17 cellular contexts compared by ENCODE assay signal in genomic region chr6:100905067-100905466, GRCh38. TPM values are rescaled to one million over a fixed set of nuclear protein-coding genes. Genes with fewer than 3 reads are reported as not detected.
A peak's percentile ranks its signal among the peaks of the same experiment; 100 is the strongest.
DNase-seq lines count a peak whose midpoint lies in the region; ATAC-seq and TF ChIP-seq lines count a peak whose summit lies in the region.
"Had no signal": no experiment of that assay in that cellular context is flagged by ENCODE, and none has a peak within 500 bp of the region (broad histone marks: within the 10 kb centered on the region; RNA-seq: fewer than 3 reads in every experiment).

No MANE protein-coding gene starts in this region.

- H3K4me3 Mint-ChIP-seq in Caco-2 (ENCODE audit: unreplicated experiment) (no peak overlapping the region), WTC11 (no peak overlapping the region)
- H3K4me3 Mint-ChIP-seq: CD14-positive monocyte; CD4-positive, alpha-beta memory T cell had no signal

- H3K27ac Mint-ChIP-seq in Caco-2 (ENCODE audit: unreplicated experiment) (peak overlapping the region; percentile 55), WTC11 (no peak overlapping the region)
- H3K27ac Mint-ChIP-seq: CD14-positive monocyte; CD4-positive, alpha-beta memory T cell had no signal

- CTCF ChIA-PET in Caco-2 (lab: Charles Lee) (interaction anchor here (0.7 kb wide), 1 partner anchor 11 kb away, joined by 8 read pairs; no protein-coding TSS in a partner anchor), WTC11 (lab: Charles Lee) (interaction anchor here (0.7 to 1.5 kb wide), 5 partner anchors 9 to 798 kb away, joined by 3 to 8 read pairs (median 3); no protein-coding TSS in a partner anchor)

- no peak for TF ChIP-seq CTCF in Caco-2 (IDR thresholded peaks at IDR 0.05; ENCODE audit: insufficient read depth in 1 of 2, low read depth in 1 of 2, low read length in 1 of 2, severe bottlenecking in 1 of 2, unreplicated experiment in 1 of 2)
- TF ChIP-seq CTCF in WTC11 (IDR thresholded peaks at IDR 0.05), result no peak
- no peak for TF ChIP-seq CTCF in GM13977 (IDR thresholded peaks at IDR 0.05; ENCODE audit: extremely low read depth, insufficient read depth, missing control alignments)
- no peak for TF ChIP-seq CTCF in gastroesophageal sphincter (IDR thresholded peaks at IDR 0.05)

- no peak overlapping the region for H3K27ac ChIP-seq in gastroesophageal sphincter
- H3K27ac ChIP-seq: GM23248 had no signal

- peaks cover 34% of the 10 kb centered on the region for H3K4me1 ChIP-seq in Caco-2
- no peaks in the 10 kb centered on the region for H3K4me1 ChIP-seq in gastroesophageal sphincter
- H3K4me1 ChIP-seq: BE2C had no signal

- no peaks in the 10 kb centered on the region for H3K27me3 Mint-ChIP-seq in Caco-2 (ENCODE audit: insufficient read depth, unreplicated experiment)
- no peaks in the 10 kb centered on the region for H3K27me3 Mint-ChIP-seq in WTC11 (ENCODE audit: low read depth)
- H3K27me3 Mint-ChIP-seq: CD4-positive, alpha-beta memory T cell had no signal

- DNase-seq in Caco-2 (no peak), WTC11 (ENCODE audit: low spot score) (no peak), GM13977 (ENCODE audit: low spot score) (no peak), 8988T (no peak)
- DNase-seq in Jurkat, Clone E6-1 (ENCODE audit: low read depth, low spot score), result peak; percentile 46
- DNase-seq in activated CD8-positive, alpha-beta memory T cell treated with anti-CD3 and anti-CD28 coated beads, Interleukin-2, amount 50 U/mL, for 48 hours, result no peak
- DNase-seq: ACHN; BE2C; Calu3; CD4-positive, alpha-beta memory T cell; DMS79 treated with DMSO at 0.1 percent for 48 hours; EL; GM23248; HCEC 1CT had no signal

- H3K4me3 ChIP-seq in Caco-2 (ENCODE audit: low read depth, low read length) (no peak overlapping the region), gastroesophageal sphincter (no peak overlapping the region)
- no peak overlapping the region for H3K4me3 ChIP-seq in Jurkat, Clone E6-1 (ENCODE audit: low read length)
- H3K4me3 ChIP-seq: GM12878, GM23248 had no signal

- intact Hi-C loops in Caco-2 (cut with micrococcal nuclease; ENCODE audit: unreplicated experiment), result loop anchor here (2.0 kb wide), 1 partner anchor 14 kb away; no protein-coding TSS in a partner anchor

- H3K4me1 Mint-ChIP-seq in Caco-2 (ENCODE audit: low read depth, unreplicated experiment), result peaks cover 37% of the 10 kb centered on the region
- peaks cover 13% of the 10 kb centered on the region for H3K4me1 Mint-ChIP-seq in WTC11
- H3K4me1 Mint-ChIP-seq: CD14-positive monocyte; CD4-positive, alpha-beta memory T cell had no signal

- BruUV-seq in Caco-2 (replicated peaks; lab: Mats Ljungman, UMichigan), result no TSS peak

- no peak for TF ChIP-seq POLR2A in gastroesophageal sphincter (IDR thresholded peaks at IDR 0.05)

- H3K9me3 Mint-ChIP-seq in Caco-2 (ENCODE audit: unreplicated experiment), result no peaks in the 10 kb centered on the region
- peaks cover 25% of the 10 kb centered on the region for H3K9me3 Mint-ChIP-seq in WTC11

- peak; percentile 53; the same call in 1 of the 2 replicates for ATAC-seq in WTC11
- no peak for ATAC-seq in gastroesophageal sphincter
- ATAC-seq: GM12878 had no signal

- 76 to 90% methylated on average over 2 to 4 of the region's 4 CpGs for WGBS in gastroesophageal sphincter (ENCODE audit: low coverage in 1 of 2), 2 donors

- TF ChIP-seq EP300 in gastroesophageal sphincter (IDR thresholded peaks at IDR 0.05), result no peak

- in situ Hi-C loops in GM13977 (cut with MboI; ENCODE audit: low pct_unique_long_range_greater_than_20kb, low sequenced_read_pairs, unreplicated experiment), result no loop called here

- H3K9me3 ChIP-seq in Caco-2 (no peaks in the 10 kb centered on the region; the same call in 1 of the 2 replicates), gastroesophageal sphincter (no peaks in the 10 kb centered on the region)
- H3K9me3 ChIP-seq: BE2C had no signal

- H3K36me3 Mint-ChIP-seq in Caco-2 (ENCODE audit: insufficient read depth, unreplicated experiment) (no peaks in the 10 kb centered on the region), WTC11 (no peaks in the 10 kb centered on the region; the same call in 1 of the 2 replicates)
- H3K36me3 Mint-ChIP-seq: CD14-positive monocyte; CD4-positive, alpha-beta memory T cell had no signal

- POLR2A ChIA-PET in Caco-2 (lab: Charles Lee), result no interaction called here
- POLR2A ChIA-PET in WTC11 (lab: Charles Lee), result no interaction called here

- H3K36me3 ChIP-seq in Caco-2 (ENCODE audit: control insufficient read depth, insufficient read depth, low read length) (no peaks in the 10 kb centered on the region), gastroesophageal sphincter (no peaks in the 10 kb centered on the region)
- H3K36me3 ChIP-seq: BE2C had no signal

- H3K27me3 ChIP-seq in Caco-2 (replicated peaks; ENCODE audit: control insufficient read depth, insufficient read depth, low read length) (no peaks in the 10 kb centered on the region), gastroesophageal sphincter (no peaks in the 10 kb centered on the region)
- H3K27me3 ChIP-seq: BE2C had no signal

TF ChIP-seq in WTC11, 78 proteins besides CTCF, POLR2A, EP300 and RAD21 (continues in another document):
- TF ChIP-seq STAT6 (CRISPR knock-in tag; conservative IDR thresholded peaks at IDR 0.05; ENCODE audit: low read depth) (no peak), ZNF425 (CRISPR knock-in tag; conservative IDR thresholded peaks at IDR 0.05) (no peak), RELA (CRISPR knock-in tag; IDR thresholded peaks at IDR 0.05; ENCODE audit: borderline replicate concordance) (no peak), ERG (CRISPR knock-in tag; IDR thresholded peaks at IDR 0.05) (no peak), CREM (CRISPR knock-in tag; IDR thresholded peaks at IDR 0.05) (no peak), SMAD4 (CRISPR knock-in tag; IDR thresholded peaks at IDR 0.05) (no peak), ZNF138 (CRISPR knock-in tag; conservative IDR thresholded peaks at IDR 0.05) (no peak), ZBTB21 (CRISPR knock-in tag; IDR thresholded peaks at IDR 0.05; ENCODE audit: borderline replicate concordance) (no peak), MAX (CRISPR knock-in tag; IDR thresholded peaks at IDR 0.05) (no peak), FOXK1 (CRISPR knock-in tag; IDR thresholded peaks at IDR 0.05) (no peak), GTF2I (CRISPR knock-in tag; conservative IDR thresholded peaks at IDR 0.05) (no peak), MYBL2 (CRISPR knock-in tag; IDR thresholded peaks at IDR 0.05) (no peak), FOXP1 (CRISPR knock-in tag; IDR thresholded peaks at IDR 0.05; ENCODE audit: borderline replicate concordance) (no peak), NR1H2 (CRISPR knock-in tag; IDR thresholded peaks at IDR 0.05) (no peak)

RNA-seq across cellular contexts. Expression of gene ASCC3, which starts 23.9 kb away (rescaled TPM):
- total RNA-seq in Caco-2 (2022) (48.2 and 56.2 TPM in 2 replicates), WTC11 (2021) (77.0 to 80.7 TPM (median 77.3 TPM) in 3 replicates), gastroesophageal sphincter (10 to 100 TPM; 21.2 to 41.4 (median 28.5) TPM)
- polyA plus RNA-seq in Jurkat, Clone E6-1 (2012; ENCODE audit: insufficient read depth, insufficient read length), result 18.4 TPM
